ENCODE assay signal across 9 cellular contexts in genomic region chr2:134253117-134253704, GRCh38. TPM values are rescaled to one million over a fixed set of nuclear protein-coding genes. Genes with fewer than 3 reads are reported as not detected.
DNase-seq lines count a peak whose midpoint lies in the region; ATAC-seq and TF ChIP-seq lines count a peak whose summit lies in the region.
"Had no signal": no experiment of that assay in that cellular context is flagged by ENCODE, and none has a peak within 500 bp of the region (broad histone marks: within the 10 kb centered on the region; RNA-seq: fewer than 3 reads in every experiment).

No MANE protein-coding gene starts in this region.

- peak overlapping the region; percentile 89; the same call in 1 of the 2 replicates for H3K4me2 ChIP-seq in BLaER1

- ATAC-seq in GM18861 (IDR thresholded peaks at IDR 0.05; ENCODE audit: unreplicated experiment), result peak; percentile 61
- ATAC-seq in HG02759 (IDR thresholded peaks at IDR 0.05; ENCODE audit: unreplicated experiment), result peak; percentile 77
- ATAC-seq in omental fat pad (ENCODE audit: low FRiP score), result no peak

- H3K27ac ChIP-seq in BLaER1 (peak overlapping the region; percentile 3; the same call in 1 of the 2 replicates), colonic mucosa (no peak overlapping the region)

- H3K9ac ChIP-seq in BLaER1 (no peak overlapping the region), colonic mucosa (ENCODE audit: low read depth in 2 of 2, low read length in 2 of 2) (no peak overlapping the region)

- intact Hi-C loops in colonic mucosa (cut with DNase I), result no loop called here

- no peaks in the 10 kb centered on the region for H3K9me3 ChIP-seq in BLaER1
- no peaks in the 10 kb centered on the region for H3K9me3 ChIP-seq in colonic mucosa

- H3K4me1 ChIP-seq in BLaER1 (peaks cover 97% of the 10 kb centered on the region), colonic mucosa (peaks cover 15% of the 10 kb centered on the region)

- peak; percentile 34 for DNase-seq in NCI-H2029 (lab: John Stamatoyannopoulos, UW)
- no peak for DNase-seq in LoVo (ENCODE audit: low spot score)
- DNase-seq in omental fat pad (ENCODE audit: low spot score), result no peak
- no peak for DNase-seq in colonic mucosa
- DNase-seq in HuH-7 (ENCODE audit: low spot score), result no peak
- DNase-seq: DND-41 had no signal

- peaks cover 52% of the 10 kb centered on the region; the same call in 1 of the 2 replicates for H4K20me1 ChIP-seq in BLaER1

- TF ChIP-seq CTCF in omental fat pad (IDR thresholded peaks at IDR 0.05), result no peak
- TF ChIP-seq CTCF in colonic mucosa (IDR thresholded peaks at IDR 0.05), result no peak

- no peak overlapping the region for H3K4me3 ChIP-seq in BLaER1
- no peak overlapping the region for H3K4me3 ChIP-seq in colonic mucosa

- H3K36me3 ChIP-seq in BLaER1 (peaks cover 69% of the 10 kb centered on the region), colonic mucosa (no peaks in the 10 kb centered on the region)

- H3K27me3 ChIP-seq in BLaER1 (no peaks in the 10 kb centered on the region), colonic mucosa (no peaks in the 10 kb centered on the region)

RNA-seq across cellular contexts. Expression of gene MGAT5, which starts 0.7 kb away (rescaled TPM):
- total RNA-seq in omental fat pad (10 to 100 TPM; 28.3 to 52.3 (median 40.4) TPM), colonic mucosa (10 to 100 TPM; 61.7 to 63.2 TPM)
